In genomic region chr11:82731691-82732277, GRCh38 we compare ENCODE assay signal across 14 cellular contexts. TPM values are rescaled to one million over a fixed set of nuclear protein-coding genes. Genes with fewer than 3 reads are reported as not detected.
DNase-seq lines count a peak whose midpoint lies in the region; ATAC-seq and TF ChIP-seq lines count a peak whose summit lies in the region.
"Had no signal": no experiment of that assay in that cellular context is flagged by ENCODE, and none has a peak within 500 bp of the region (broad histone marks: within the 10 kb centered on the region; RNA-seq: fewer than 3 reads in every experiment).

No MANE protein-coding gene starts in this region.

- no TSS peak for BruUV-seq in Caco-2 (replicated peaks; lab: Mats Ljungman, UMichigan)

- H3K27me3 ChIP-seq in Caco-2 (replicated peaks; ENCODE audit: control insufficient read depth, insufficient read depth, low read length): peaks cover 7% of the 10 kb centered on the region
- peaks cover 60% of the 10 kb centered on the region for H3K27me3 ChIP-seq in HUES48 (ENCODE audit: control insufficient read depth, insufficient read depth, low read length)
- H3K27me3 ChIP-seq: body of pancreas had no signal

- POLR2A ChIA-PET in Caco-2 (lab: Charles Lee): no interaction called here

- no peaks in the 10 kb centered on the region for H3K36me3 Mint-ChIP-seq in Caco-2 (ENCODE audit: insufficient read depth, unreplicated experiment)
- H3K36me3 Mint-ChIP-seq in effector memory CD8-positive, alpha-beta T cell (ENCODE audit: insufficient read depth): no peaks in the 10 kb centered on the region
- H3K36me3 Mint-ChIP-seq in natural killer cell treated with Interleukin-12 subunit alpha and Interleukin-12 subunit beta and Interleukin-15 and Interleukin-18, amount 100 ng/mL, for 72 hours: no peaks in the 10 kb centered on the region

- no peaks in the 10 kb centered on the region for H3K36me3 ChIP-seq in Caco-2 (ENCODE audit: control insufficient read depth, insufficient read depth, low read length)
- H3K36me3 ChIP-seq in HUES48 (ENCODE audit: control insufficient read depth, insufficient read depth, low read length): no peaks in the 10 kb centered on the region

- intact Hi-C loops in Caco-2 (cut with micrococcal nuclease; ENCODE audit: unreplicated experiment): no loop called here

- DNase-seq in Caco-2 (no peak), NCI-H2227 (lab: John Stamatoyannopoulos, UW; ENCODE audit: unreplicated experiment) (no peak), dermis blood vessel endothelial cell (no peak), NCI-H1417 (lab: John Stamatoyannopoulos, UW) (no peak)
- DNase-seq in effector memory CD8-positive, alpha-beta T cell: no peak
- no peak for DNase-seq in natural killer cell treated with Interleukin-12 subunit alpha and Interleukin-12 subunit beta and Interleukin-15 and Interleukin-18, amount 100 ng/mL, for 72 hours (ENCODE audit: low spot score)
- DNase-seq: activated CD4-positive, alpha-beta T cell treated with anti-CD3 and anti-CD28 coated beads for 4 hours; foreskin melanocyte; NCI-H1092 treated with DMSO at 0.1 percent for 48 hours; stimulated activated CD4-positive, alpha-beta T cell treated with anti-CD3 and anti-CD28 coated beads, Interleukin-4, amount 100 ng/mL, for 1 hour had no signal

- TF ChIP-seq CTCF in Caco-2 (IDR thresholded peaks at IDR 0.05; ENCODE audit: insufficient read depth in 1 of 2, low read depth in 1 of 2, low read length in 1 of 2, severe bottlenecking in 1 of 2, unreplicated experiment in 1 of 2): no peak

- no peaks in the 10 kb centered on the region for H3K4me1 Mint-ChIP-seq in Caco-2 (ENCODE audit: low read depth, unreplicated experiment)
- H3K4me1 Mint-ChIP-seq in effector memory CD8-positive, alpha-beta T cell (ENCODE audit: low read depth in 2 of 2): peaks cover 0 to 6% of the 10 kb centered on the region in 2 donors
- peaks cover 5 to 6% of the 10 kb centered on the region in 2 donors for H3K4me1 Mint-ChIP-seq in natural killer cell treated with Interleukin-12 subunit alpha and Interleukin-12 subunit beta and Interleukin-15 and Interleukin-18, amount 100 ng/mL, for 72 hours (ENCODE audit: low read depth in 2 of 2)

- H3K4me3 Mint-ChIP-seq in Caco-2 (ENCODE audit: unreplicated experiment): peak overlapping the region; percentile 55
- peak overlapping the region; percentile 39 to 57 for H3K4me3 Mint-ChIP-seq in effector memory CD8-positive, alpha-beta T cell
- peak overlapping the region; percentile 6 for H3K4me3 Mint-ChIP-seq in natural killer cell treated with Interleukin-12 subunit alpha and Interleukin-12 subunit beta and Interleukin-15 and Interleukin-18, amount 100 ng/mL, for 72 hours

- H3K9me3 Mint-ChIP-seq in Caco-2 (ENCODE audit: unreplicated experiment): no peaks in the 10 kb centered on the region
- no peaks in the 10 kb centered on the region for H3K9me3 Mint-ChIP-seq in effector memory CD8-positive, alpha-beta T cell
- H3K9me3 Mint-ChIP-seq in natural killer cell treated with Interleukin-12 subunit alpha and Interleukin-12 subunit beta and Interleukin-15 and Interleukin-18, amount 100 ng/mL, for 72 hours: no peaks in the 10 kb centered on the region

- ATAC-seq in effector memory CD8-positive, alpha-beta T cell (replicated peaks): no peak
- ATAC-seq in natural killer cell treated with Interleukin-12 subunit alpha and Interleukin-12 subunit beta and Interleukin-15 and Interleukin-18, amount 100 ng/mL, for 72 hours: no peak
- ATAC-seq: body of pancreas had no signal

- H3K4me1 ChIP-seq in Caco-2 (peaks cover 13% of the 10 kb centered on the region; the same call in 1 of the 2 replicates), HUES48 (ENCODE audit: control insufficient read depth, insufficient read depth, low read length) (peaks cover 21% of the 10 kb centered on the region)

- H3K4me3 ChIP-seq in Caco-2 (ENCODE audit: low read depth, low read length) (no peak overlapping the region), HUES48 (ENCODE audit: low read depth, low read length) (peak overlapping the region; percentile 73)
- H3K4me3 ChIP-seq: mucosa of descending colon had no signal

- CTCF ChIA-PET in Caco-2 (lab: Charles Lee): interaction anchor here (1.5 kb wide), 1 partner anchor 86 kb away, joined by 3 read pairs; no protein-coding TSS in a partner anchor

- H3K9me3 ChIP-seq in Caco-2 (no peaks in the 10 kb centered on the region), HUES48 (ENCODE audit: control insufficient read depth, insufficient read depth, low read length) (no peaks in the 10 kb centered on the region)
- H3K9me3 ChIP-seq: body of pancreas, mucosa of descending colon had no signal

- peaks cover 50% of the 10 kb centered on the region for H3K27me3 Mint-ChIP-seq in Caco-2 (ENCODE audit: insufficient read depth, unreplicated experiment)
- peaks cover 69 to 87% of the 10 kb centered on the region in 2 donors for H3K27me3 Mint-ChIP-seq in effector memory CD8-positive, alpha-beta T cell
- H3K27me3 Mint-ChIP-seq in natural killer cell treated with Interleukin-12 subunit alpha and Interleukin-12 subunit beta and Interleukin-15 and Interleukin-18, amount 100 ng/mL, for 72 hours: peaks cover 58 to 69% of the 10 kb centered on the region in 2 donors

- H3K27ac Mint-ChIP-seq in Caco-2 (ENCODE audit: unreplicated experiment): no peak overlapping the region
- H3K27ac Mint-ChIP-seq in effector memory CD8-positive, alpha-beta T cell: no peak overlapping the region
- no peak overlapping the region for H3K27ac Mint-ChIP-seq in natural killer cell treated with Interleukin-12 subunit alpha and Interleukin-12 subunit beta and Interleukin-15 and Interleukin-18, amount 100 ng/mL, for 72 hours

- no peak overlapping the region for H3K9ac ChIP-seq in HUES48 (ENCODE audit: low read depth, low read length)

- no peak overlapping the region for H3K27ac ChIP-seq in HUES48 (ENCODE audit: low read depth, low read length)
- H3K27ac ChIP-seq: C4-2B had no signal

RNA-seq across cellular contexts. Expression of gene FAM181B, which starts 1.9 kb away (rescaled TPM):
- total RNA-seq in Caco-2 (2022) (not detected in 2 replicates), dermis blood vessel endothelial cell (under 0.01 and 0.05 TPM in 2 replicates)
- not detected for total RNA-seq in natural killer cell treated with Interleukin-12 subunit alpha and Interleukin-12 subunit beta and Interleukin-15 and Interleukin-18, amount 100 ng/mL, for 72 hours
